ENCODE assay signal across 9 cellular contexts in the genomic region with DNA sequence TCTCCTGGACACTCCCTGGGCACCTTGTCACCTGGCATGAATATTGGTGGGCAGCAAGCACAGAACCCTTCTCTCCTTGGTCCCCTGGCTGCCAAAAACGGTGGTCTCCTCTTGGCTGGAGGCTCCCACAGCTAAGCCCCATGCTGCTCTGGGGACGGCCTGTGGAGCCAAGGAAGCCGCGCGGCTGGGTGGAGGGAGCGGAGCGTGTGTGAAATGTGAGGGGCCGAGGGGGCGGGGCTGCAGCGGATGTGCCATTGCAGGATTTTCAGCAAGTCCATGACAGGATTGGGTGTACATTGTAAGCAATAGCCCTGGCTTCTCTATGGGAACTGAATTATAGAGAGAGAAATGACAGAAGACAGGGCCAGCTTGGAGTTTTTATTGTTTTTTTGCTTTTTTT.
"Had no signal": no experiment of that assay in that cellular context is flagged by ENCODE, and none has a peak within 500 bp of the region (broad histone marks: within the 10 kb centered on the region; RNA-seq: fewer than 3 reads in every experiment).

No MANE protein-coding gene starts in this region.

- H3K36me3 ChIP-seq: HAP-1 had no signal

- ATAC-seq: HCT116, K562 had no signal

- H3K27ac Mint-ChIP-seq: HFFc6 had no signal

- H3K9me3 ChIP-seq: HAP-1 had no signal

- H3K4me3 Mint-ChIP-seq: HFFc6 had no signal

- H3K27ac ChIP-seq: GM23248 had no signal

- H3K9me3 Mint-ChIP-seq: HFFc6 had no signal

- H3K9ac ChIP-seq: GM23248 had no signal

- H2AFZ ChIP-seq: GM23248 had no signal

- H3K4me1 ChIP-seq: HAP-1 had no signal

- H3K4me3 ChIP-seq: GM23248, HAP-1, K562 had no signal

- DNase-seq: GM23248, GOT3, H7, HFFc6, IMR-90, KG1 had no signal
